In genomic region chr2:159879061-159879604, GRCh38 we compare ENCODE assay signal across 10 cellular contexts. TPM values are rescaled to one million over a fixed set of nuclear protein-coding genes. Genes with fewer than 3 reads are reported as not detected.
DNase-seq lines count a peak whose midpoint lies in the region; ATAC-seq and TF ChIP-seq lines count a peak whose summit lies in the region.
"Had no signal": no experiment of that assay in that cellular context is flagged by ENCODE, and none has a peak within 500 bp of the region (broad histone marks: within the 10 kb centered on the region; RNA-seq: fewer than 3 reads in every experiment).

No MANE protein-coding gene starts in this region.

- DNase-seq in AG08395 (ENCODE audit: low spot score) = peak; percentile 37
- peak; percentile 26 for DNase-seq in astrocyte of the cerebellum (ENCODE audit: low read depth)
- no peak for DNase-seq in Right ventricle myocardium inferior (ENCODE audit: missing footprints)
- DNase-seq in SHP77 (lab: John Stamatoyannopoulos, UW) = no peak
- DNase-seq in NCI-H2171 (lab: John Stamatoyannopoulos, UW) = no peak
- DNase-seq: DND-41, right lobe of liver had no signal

- H3K4me3 ChIP-seq in astrocyte of the cerebellum (ENCODE audit: low read depth, low read length) = no peak overlapping the region
- H3K4me3 ChIP-seq: right lobe of liver had no signal

- in situ Hi-C loops in astrocyte of the cerebellum (cut with HindIII; ENCODE audit: low sequenced_read_pairs) = no loop called here

- no peak for TF ChIP-seq CTCF in astrocyte of the cerebellum (IDR thresholded peaks at IDR 0.05; ENCODE audit: low read depth, low read length, missing control alignments)

- intact Hi-C loops in Right ventricle myocardium inferior (cut with DNase I) = no loop called here

- ATAC-seq in GM19025 (IDR thresholded peaks at IDR 0.05; ENCODE audit: low read depth, unreplicated experiment) (peak; percentile 82), HG03064 (IDR thresholded peaks at IDR 0.05; ENCODE audit: low read depth, unreplicated experiment) (peak; percentile 70), Right ventricle myocardium inferior (no peak), GM19324 (IDR thresholded peaks at IDR 0.05; ENCODE audit: low FRiP score, unreplicated experiment) (no peak)
- ATAC-seq: right lobe of liver had no signal

RNA-seq across cellular contexts. Expression of gene LY75, which starts 25.4 kb away (rescaled TPM):
- total RNA-seq in Right ventricle myocardium inferior = 0.57 TPM

Comparison
In these comparisons a context has a peak if more than half of its experiments do, and no peak if none do; other contexts are left out.
1. DNase-seq: peak in AG08395 (single experiment) and astrocyte of the cerebellum (single experiment); none in Right ventricle myocardium inferior (single experiment), SHP77 (0 of 2) and NCI-H2171 (single experiment).
2. ATAC-seq: peak in GM19025 (single experiment) and HG03064 (single experiment); none in Right ventricle myocardium inferior (single experiment) and GM19324 (single experiment).